ENCODE assay signal across 6 cellular contexts in genomic region chr9:136882947-136883283, GRCh38. TPM values are rescaled to one million over a fixed set of nuclear protein-coding genes. Genes with fewer than 3 reads are reported as not detected.
DNase-seq lines count a peak whose midpoint lies in the region; ATAC-seq and TF ChIP-seq lines count a peak whose summit lies in the region.
"Not testable (repeated sequence)": the region's sequence is repeated elsewhere in the genome, so short reads cannot be mapped to it uniquely, and the experiment has no call there.

No MANE protein-coding gene starts in this region.

- intact Hi-C loops in activated naive CD4-positive, alpha-beta T cell treated with anti-CD3 and anti-CD28 coated beads for 36 hours (cut with micrococcal nuclease), result loop anchor here (1.0 to 10.0 kb wide), 9 partner anchors 17 to 978 kb away; partner anchors contain the start of genes CAMSAP1, CYSRT1, EDF1 and FBXW5

- peak overlapping the region; percentile 51 for H3K27ac ChIP-seq in CD8-positive, alpha-beta memory T cell (ENCODE audit: low read depth, low read length)
- not testable (repeated sequence) for H3K27ac ChIP-seq in SK-N-SH (ENCODE audit: low read depth in 2 of 2, low read length in 1 of 2)
- H3K27ac ChIP-seq in duodenal mucosa (ENCODE audit: low read depth, low read length) (peak overlapping the region; percentile 82), muscle layer of duodenum (ENCODE audit: low read length) (peak overlapping the region; percentile 60)

- not testable (repeated sequence) for DNase-seq in CD8-positive, alpha-beta memory T cell; SK-N-SH; activated naive CD4-positive, alpha-beta T cell treated with anti-CD3 and anti-CD28 coated beads for 36 hours; stimulated activated naive B cell treated with anti-CD40 and anti-IgM and Interleukin-4, amounts not matched to agents 10 μg/mL and 1 μg/mL and 100 μg/mL, for 72 hours

- H3K4me1 ChIP-seq in CD8-positive, alpha-beta memory T cell (ENCODE audit: insufficient read depth, low read length), result peaks cover 34% of the 10 kb centered on the region
- not testable (repeated sequence) for H3K4me1 ChIP-seq in SK-N-SH (ENCODE audit: control insufficient read depth in 1 of 2, insufficient read depth in 2 of 2, low read depth in 1 of 2, low read length in 1 of 2)
- peaks cover 29 to 33% of the 10 kb centered on the region in 2 donors for H3K4me1 ChIP-seq in duodenal mucosa (ENCODE audit: control insufficient read depth in 1 of 2, insufficient read depth in 2 of 2, low read length in 2 of 2)
- peaks cover 17 to 27% of the 10 kb centered on the region in 2 donors for H3K4me1 ChIP-seq in muscle layer of duodenum (ENCODE audit: control insufficient read depth in 1 of 2, insufficient read depth in 2 of 2, low read length in 2 of 2)

- peak overlapping the region; percentile 18; the same call in 1 of the 2 replicates for H2AFZ ChIP-seq in SK-N-SH (ENCODE audit: low read depth)

- H3K27me3 ChIP-seq in CD8-positive, alpha-beta memory T cell (ENCODE audit: insufficient read depth, low read length, poor library complexity, severe bottlenecking); SK-N-SH (ENCODE audit: insufficient read depth); duodenal mucosa (ENCODE audit: control insufficient read depth in 1 of 2, insufficient read depth in 2 of 2, low read length in 2 of 2); muscle layer of duodenum (ENCODE audit: low read depth, low read length): not testable (repeated sequence)

- H3K9ac ChIP-seq in SK-N-SH, result not testable (repeated sequence)
- peak overlapping the region; percentile 44 to 75 for H3K9ac ChIP-seq in duodenal mucosa (ENCODE audit: low read depth in 1 of 2, low read length in 2 of 2)

- not testable (repeated sequence) for H3K36me3 ChIP-seq in CD8-positive, alpha-beta memory T cell (ENCODE audit: insufficient read depth, low read length); SK-N-SH (replicated peaks in 1 of 2; ENCODE audit: control insufficient read depth in 1 of 2, insufficient read depth in 2 of 2, low read length in 1 of 2); duodenal mucosa (ENCODE audit: control insufficient read depth in 1 of 2, insufficient read depth in 2 of 2, low read length in 2 of 2); muscle layer of duodenum (ENCODE audit: control insufficient read depth in 1 of 2, insufficient read depth in 2 of 2, low read length in 2 of 2)

- POLR2A ChIA-PET in CD8-positive, alpha-beta memory T cell (lab: Charles Lee), result interaction anchor here (0.5 to 1.4 kb wide), 2 partner anchors 19 to 46 kb away, joined by 4 to 9 read pairs; no protein-coding TSS in a partner anchor
- POLR2A ChIA-PET in SK-N-SH (lab: Yijun Ruan, JAX), result not testable (repeated sequence)

- peaks cover 25 to 45% (median 26%) of the 10 kb centered on the region in 3 donors for H3K4me1 Mint-ChIP-seq in CD8-positive, alpha-beta memory T cell
- peaks cover 51% of the 10 kb centered on the region for H3K4me1 Mint-ChIP-seq in activated naive CD4-positive, alpha-beta T cell treated with anti-CD3 and anti-CD28 coated beads for 36 hours (ENCODE audit: low read depth)
- peaks cover 31 to 53% of the 10 kb centered on the region in 2 donors for H3K4me1 Mint-ChIP-seq in stimulated activated naive B cell treated with anti-CD40 and anti-IgM and Interleukin-4, amounts not matched to agents 10 μg/mL and 1 μg/mL and 100 μg/mL, for 72 hours

- CTCF ChIA-PET in CD8-positive, alpha-beta memory T cell (lab: Charles Lee), result interaction anchor here (0.9 to 4.8 kb wide), 5 partner anchors 23 to 162 kb away, joined by 3 to 23 read pairs (median 4); partner anchors contain the start of gene AJM1
- CTCF ChIA-PET in SK-N-SH (lab: Yijun Ruan, JAX), result interaction anchor here (0.6 to 1.8 kb wide), 4 partner anchors 10 to 41 kb away, joined by 3 to 5 read pairs (median 4); partner anchors contain the start of gene AJM1
- CTCF ChIA-PET in activated naive CD4-positive, alpha-beta T cell treated with anti-CD3 and anti-CD28 coated beads for 36 hours (lab: Charles Lee), result interaction anchor here (0.7 to 2.5 kb wide), 3 partner anchors 40 to 482 kb away, joined by 3 to 12 read pairs (median 3); partner anchors contain the start of gene AJM1

- TF ChIP-seq RAD21 in SK-N-SH (IDR thresholded peaks at IDR 0.05; ENCODE audit: low read length), result not testable (repeated sequence)

- H3K27ac Mint-ChIP-seq in CD8-positive, alpha-beta memory T cell, result peak overlapping the region; percentile 89 to 99 (median 94)
- H3K27ac Mint-ChIP-seq in activated naive CD4-positive, alpha-beta T cell treated with anti-CD3 and anti-CD28 coated beads for 36 hours, result peak overlapping the region; percentile 97
- peak overlapping the region; percentile 95 for H3K27ac Mint-ChIP-seq in stimulated activated naive B cell treated with anti-CD40 and anti-IgM and Interleukin-4, amounts not matched to agents 10 μg/mL and 1 μg/mL and 100 μg/mL, for 72 hours

- H4K20me1 ChIP-seq in SK-N-SH (ENCODE audit: insufficient read depth), result not testable (repeated sequence)

- not testable (repeated sequence) for H3K9me3 ChIP-seq in CD8-positive, alpha-beta memory T cell (ENCODE audit: low read length); SK-N-SH; duodenal mucosa (ENCODE audit: control insufficient read depth in 1 of 2, low read length in 2 of 2); muscle layer of duodenum (ENCODE audit: control insufficient read depth in 1 of 2, low read length in 2 of 2)

- not testable (repeated sequence) for H3K4me3 ChIP-seq in CD8-positive, alpha-beta memory T cell (ENCODE audit: low read length); SK-N-SH (ENCODE audit: low read depth in 2 of 2, low read length in 1 of 2); muscle layer of duodenum (ENCODE audit: low read depth in 1 of 2, low read length in 2 of 2)
- peak overlapping the region; percentile 66 to 70 for H3K4me3 ChIP-seq in duodenal mucosa (ENCODE audit: low read depth in 1 of 2, low read length in 2 of 2)

- not testable (repeated sequence) for H3K9me3 Mint-ChIP-seq in CD8-positive, alpha-beta memory T cell; activated naive CD4-positive, alpha-beta T cell treated with anti-CD3 and anti-CD28 coated beads for 36 hours; stimulated activated naive B cell treated with anti-CD40 and anti-IgM and Interleukin-4, amounts not matched to agents 10 μg/mL and 1 μg/mL and 100 μg/mL, for 72 hours

- H3K9me2 ChIP-seq in SK-N-SH, result not testable (repeated sequence)

- not testable (repeated sequence) for H3K36me3 Mint-ChIP-seq in CD8-positive, alpha-beta memory T cell
- peaks cover 11% of the 10 kb centered on the region for H3K36me3 Mint-ChIP-seq in activated naive CD4-positive, alpha-beta T cell treated with anti-CD3 and anti-CD28 coated beads for 36 hours (ENCODE audit: low read depth)
- peaks cover 8 to 19% of the 10 kb centered on the region in 2 donors for H3K36me3 Mint-ChIP-seq in stimulated activated naive B cell treated with anti-CD40 and anti-IgM and Interleukin-4, amounts not matched to agents 10 μg/mL and 1 μg/mL and 100 μg/mL, for 72 hours

- not testable (repeated sequence) for TF ChIP-seq EP300 in SK-N-SH (IDR thresholded peaks at IDR 0.05; ENCODE audit: borderline replicate concordance in 1 of 2, low read depth in 1 of 2, low read length in 1 of 2)

- ATAC-seq in stimulated activated naive B cell treated with anti-CD40 and anti-IgM and Interleukin-4, amounts not matched to agents 10 μg/mL and 1 μg/mL and 100 μg/mL, for 72 hours (replicated peaks), result not testable (repeated sequence)

- peak overlapping the region; percentile 76 to 93 (median 80) for H3K4me3 Mint-ChIP-seq in CD8-positive, alpha-beta memory T cell
- peak overlapping the region; percentile 60 for H3K4me3 Mint-ChIP-seq in activated naive CD4-positive, alpha-beta T cell treated with anti-CD3 and anti-CD28 coated beads for 36 hours
- H3K4me3 Mint-ChIP-seq in stimulated activated naive B cell treated with anti-CD40 and anti-IgM and Interleukin-4, amounts not matched to agents 10 μg/mL and 1 μg/mL and 100 μg/mL, for 72 hours, result peak overlapping the region; percentile 86 to 88

- not testable (repeated sequence) for TF ChIP-seq CTCF in SK-N-SH (IDR thresholded peaks at IDR 0.05)

- not testable (repeated sequence) for H3F3A ChIP-seq in SK-N-SH (replicated peaks; ENCODE audit: insufficient read depth)

- H3K4me2 ChIP-seq in SK-N-SH, result not testable (repeated sequence)

- H3K27me3 Mint-ChIP-seq in CD8-positive, alpha-beta memory T cell; activated naive CD4-positive, alpha-beta T cell treated with anti-CD3 and anti-CD28 coated beads for 36 hours (ENCODE audit: low read depth); stimulated activated naive B cell treated with anti-CD40 and anti-IgM and Interleukin-4, amounts not matched to agents 10 μg/mL and 1 μg/mL and 100 μg/mL, for 72 hours: not testable (repeated sequence)

- peaks cover 13% of the 10 kb centered on the region for H3K79me2 ChIP-seq in SK-N-SH (ENCODE audit: insufficient read depth)

- WGBS in SK-N-SH (ENCODE audit: low lambda C conversion rate), result 77% methylated on average over 9 of the region's 9 CpGs

RNA-seq across cellular contexts. Expression of gene TRAF2, which starts 3.4 kb away (rescaled TPM):
- total RNA-seq in CD8-positive, alpha-beta memory T cell, result 10 to 100 TPM; 53.2 to 60.5 TPM
- 23.1 TPM for polyA plus RNA-seq in CD8-positive, alpha-beta memory T cell
- 13.3 and 15.4 TPM in 2 replicates for polyA plus RNA-seq in SK-N-SH (2012; rRNA removed)
- 4.9 and 8.3 TPM in 2 replicates for polyA plus RNA-seq in SK-N-SH (2012; cell fraction: cytosol; rRNA removed)
- polyA plus RNA-seq in SK-N-SH (2012; cell fraction: nucleus; rRNA removed), result 35.0 and 39.8 TPM in 2 replicates
- 10 to 100 TPM; 39.7 to 41.8 TPM for total RNA-seq in activated naive CD4-positive, alpha-beta T cell treated with anti-CD3 and anti-CD28 coated beads for 36 hours

RNA-seq across cellular contexts. Expression of gene EDF1, which starts 16.8 kb away (rescaled TPM):
- total RNA-seq in CD8-positive, alpha-beta memory T cell, result 100 to 1,000 TPM; 354 to 356 TPM
- 476 TPM for polyA plus RNA-seq in CD8-positive, alpha-beta memory T cell
- polyA plus RNA-seq in SK-N-SH (2012; rRNA removed), result 756 and 1,070 TPM in 2 replicates
- 867 and 896 TPM in 2 replicates for polyA plus RNA-seq in SK-N-SH (2012; cell fraction: cytosol; rRNA removed)
- 430 and 459 TPM in 2 replicates for polyA plus RNA-seq in SK-N-SH (2012; cell fraction: nucleus; rRNA removed)
- 100 to 1,000 TPM; 259 to 288 TPM for total RNA-seq in activated naive CD4-positive, alpha-beta T cell treated with anti-CD3 and anti-CD28 coated beads for 36 hours

RNA-seq across cellular contexts. Expression of gene MAMDC4, which starts 30.8 kb away (rescaled TPM):
- total RNA-seq in CD8-positive, alpha-beta memory T cell, result 10 to 100 TPM; 12.2 to 12.9 TPM
- polyA plus RNA-seq in CD8-positive, alpha-beta memory T cell, result not detected
- 4.2 and 5.0 TPM in 2 replicates for polyA plus RNA-seq in SK-N-SH (2012; rRNA removed)
- polyA plus RNA-seq in SK-N-SH (2012; cell fraction: cytosol; rRNA removed), result 0.45 and 0.63 TPM in 2 replicates
- 46.4 and 69.8 TPM in 2 replicates for polyA plus RNA-seq in SK-N-SH (2012; cell fraction: nucleus; rRNA removed)
- 10 to 100 TPM; 15.9 to 16.1 TPM for total RNA-seq in activated naive CD4-positive, alpha-beta T cell treated with anti-CD3 and anti-CD28 coated beads for 36 hours

RNA-seq across cellular contexts. Expression of gene PHPT1, which starts 33.7 kb away (rescaled TPM):
- 100 to 1,000 TPM; 108 to 110 TPM for total RNA-seq in CD8-positive, alpha-beta memory T cell
- 100.0 TPM for polyA plus RNA-seq in CD8-positive, alpha-beta memory T cell
- 338 and 517 TPM in 2 replicates for polyA plus RNA-seq in SK-N-SH (2012; rRNA removed)
- polyA plus RNA-seq in SK-N-SH (2012; cell fraction: cytosol; rRNA removed), result 293 and 298 TPM in 2 replicates
- 329 and 407 TPM in 2 replicates for polyA plus RNA-seq in SK-N-SH (2012; cell fraction: nucleus; rRNA removed)
- total RNA-seq in activated naive CD4-positive, alpha-beta T cell treated with anti-CD3 and anti-CD28 coated beads for 36 hours, result 100 to 1,000 TPM; 110 to 116 TPM

RNA-seq across cellular contexts. Expression of gene AJM1, which starts 40.6 kb away (rescaled TPM):
- 1 to 10 TPM; 3.2 TPM for total RNA-seq in CD8-positive, alpha-beta memory T cell
- polyA plus RNA-seq in CD8-positive, alpha-beta memory T cell, result 0.39 TPM
- 2.4 and 2.6 TPM in 2 replicates for polyA plus RNA-seq in SK-N-SH (2012; rRNA removed)
- 0.68 and 1.0 TPM in 2 replicates for polyA plus RNA-seq in SK-N-SH (2012; cell fraction: cytosol; rRNA removed)
- polyA plus RNA-seq in SK-N-SH (2012; cell fraction: nucleus; rRNA removed), result 23.3 and 46.7 TPM in 2 replicates
- 1 to 10 TPM; 1.7 to 2.0 TPM for total RNA-seq in activated naive CD4-positive, alpha-beta T cell treated with anti-CD3 and anti-CD28 coated beads for 36 hours
